ENCODE assay signal across 8 cellular contexts in the genomic region with DNA sequence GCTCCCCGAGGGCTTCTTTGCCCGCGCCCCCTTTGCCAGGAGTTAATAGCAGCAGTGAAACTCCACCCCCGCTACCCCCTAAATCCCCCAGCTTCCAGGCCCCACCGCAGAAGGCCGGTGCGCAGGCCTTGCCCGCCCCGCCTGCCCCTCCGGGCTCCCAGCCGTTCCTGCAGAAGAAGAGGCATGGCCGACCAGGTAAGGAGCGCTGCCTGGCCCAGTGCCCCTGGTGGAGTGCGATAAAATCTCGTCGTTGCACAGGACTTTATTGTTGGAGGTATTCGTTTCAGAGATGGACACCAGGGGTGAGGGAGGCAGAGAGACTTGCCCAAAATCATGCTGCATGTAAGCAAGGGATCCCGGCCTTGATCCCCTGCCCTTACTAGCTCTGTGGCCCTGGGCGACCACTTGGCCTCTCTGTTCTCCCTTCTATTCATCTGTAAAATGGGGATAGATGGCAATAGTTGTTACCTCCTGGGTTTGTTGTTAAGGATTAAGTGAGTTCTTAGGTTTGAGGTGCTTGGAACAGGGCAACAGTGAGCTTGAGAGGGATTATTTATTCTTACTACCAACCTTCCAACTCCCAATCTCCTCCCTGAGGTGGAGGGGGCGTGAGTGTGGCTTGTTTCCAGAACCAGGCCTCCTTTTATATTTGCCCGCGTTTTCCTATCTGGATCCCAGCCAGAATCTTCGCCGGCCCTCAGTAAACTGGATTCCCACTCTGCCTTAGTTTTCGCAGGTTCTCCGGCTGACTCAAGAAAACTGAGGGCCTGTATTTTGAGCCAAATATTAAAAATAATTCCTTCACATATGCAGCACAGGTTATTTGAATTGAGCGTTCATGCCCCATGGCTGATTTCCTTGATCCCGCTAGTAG.
DNase-seq lines count a peak whose midpoint lies in the region; ATAC-seq and TF ChIP-seq lines count a peak whose summit lies in the region.

No MANE protein-coding gene starts in this region.

- H3K9me3 Mint-ChIP-seq in nephron, result no peaks in the 10 kb centered on the region
- no peaks in the 10 kb centered on the region for H3K9me3 Mint-ChIP-seq in activated naive CD4-positive, alpha-beta T cell treated with anti-CD3 and anti-CD28 coated beads, Interleukin-2, amount 10 ng/mL, durations not matched to agents 7 days and 5 days
- H3K9me3 Mint-ChIP-seq in activated CD4-positive, alpha-beta T cell treated with anti-CD3 and anti-CD28 coated beads, Interleukin-2, amount 10 ng/mL, durations not matched to agents 24 days and 14 days, result no peaks in the 10 kb centered on the region

- H3K4me3 Mint-ChIP-seq in nephron, result peak overlapping the region; percentile 58 to 71 (median 67)
- no peak overlapping the region for H3K4me3 Mint-ChIP-seq in activated naive CD4-positive, alpha-beta T cell treated with anti-CD3 and anti-CD28 coated beads, Interleukin-2, amount 10 ng/mL, durations not matched to agents 7 days and 5 days
- no peak overlapping the region for H3K4me3 Mint-ChIP-seq in activated CD4-positive, alpha-beta T cell treated with anti-CD3 and anti-CD28 coated beads, Interleukin-2, amount 10 ng/mL, durations not matched to agents 24 days and 14 days

- peaks cover 5% of the 10 kb centered on the region for H3K36me3 Mint-ChIP-seq in nephron (ENCODE audit: low read depth)
- no peaks in the 10 kb centered on the region for H3K36me3 Mint-ChIP-seq in activated naive CD4-positive, alpha-beta T cell treated with anti-CD3 and anti-CD28 coated beads, Interleukin-2, amount 10 ng/mL, durations not matched to agents 7 days and 5 days
- no peaks in the 10 kb centered on the region for H3K36me3 Mint-ChIP-seq in activated CD4-positive, alpha-beta T cell treated with anti-CD3 and anti-CD28 coated beads, Interleukin-2, amount 10 ng/mL, durations not matched to agents 24 days and 14 days (ENCODE audit: low read depth)

- H3K27me3 Mint-ChIP-seq in nephron (ENCODE audit: low read depth), result peaks cover 34% of the 10 kb centered on the region
- peaks cover 35% of the 10 kb centered on the region for H3K27me3 Mint-ChIP-seq in activated naive CD4-positive, alpha-beta T cell treated with anti-CD3 and anti-CD28 coated beads, Interleukin-2, amount 10 ng/mL, durations not matched to agents 7 days and 5 days
- peaks cover 15% of the 10 kb centered on the region for H3K27me3 Mint-ChIP-seq in activated CD4-positive, alpha-beta T cell treated with anti-CD3 and anti-CD28 coated beads, Interleukin-2, amount 10 ng/mL, durations not matched to agents 24 days and 14 days

- intact Hi-C loops in sciatic nerve (cut with DNase I), result loop anchor here (10.0 kb wide), 1 partner anchor 170 kb away; no protein-coding TSS in a partner anchor
- intact Hi-C loops in activated CD4-positive, alpha-beta T cell treated with anti-CD3 and anti-CD28 coated beads, Interleukin-2, amount 10 ng/mL, durations not matched to agents 24 days and 14 days (cut with micrococcal nuclease), result loop anchor here (5.0 kb wide), 1 partner anchor 178 kb away; no protein-coding TSS in a partner anchor

- CTCF ChIA-PET in activated naive CD4-positive, alpha-beta T cell treated with anti-CD3 and anti-CD28 coated beads, Interleukin-2, amount 10 ng/mL, durations not matched to agents 7 days and 5 days (lab: Charles Lee), result no interaction called here

- peaks cover 25% of the 10 kb centered on the region for H3K4me1 Mint-ChIP-seq in nephron
- peaks cover 3% of the 10 kb centered on the region for H3K4me1 Mint-ChIP-seq in activated naive CD4-positive, alpha-beta T cell treated with anti-CD3 and anti-CD28 coated beads, Interleukin-2, amount 10 ng/mL, durations not matched to agents 7 days and 5 days
- no peaks in the 10 kb centered on the region for H3K4me1 Mint-ChIP-seq in activated CD4-positive, alpha-beta T cell treated with anti-CD3 and anti-CD28 coated beads, Interleukin-2, amount 10 ng/mL, durations not matched to agents 24 days and 14 days

- H3K27ac ChIP-seq in coronary artery, result no peak overlapping the region

- no peak for ATAC-seq in sciatic nerve

- peak overlapping the region; percentile 49 for H3K4me3 ChIP-seq in coronary artery

- no peak for TF ChIP-seq CTCF in coronary artery (IDR thresholded peaks at IDR 0.05)
- TF ChIP-seq CTCF in nephron (IDR thresholded peaks at IDR 0.05; ENCODE audit: unreplicated experiment in 3 of 3), result no peak

- H3K27ac Mint-ChIP-seq in nephron, result peak overlapping the region; percentile 21 to 66 (median 55)
- H3K27ac Mint-ChIP-seq in activated naive CD4-positive, alpha-beta T cell treated with anti-CD3 and anti-CD28 coated beads, Interleukin-2, amount 10 ng/mL, durations not matched to agents 7 days and 5 days, result no peak overlapping the region
- no peak overlapping the region for H3K27ac Mint-ChIP-seq in activated CD4-positive, alpha-beta T cell treated with anti-CD3 and anti-CD28 coated beads, Interleukin-2, amount 10 ng/mL, durations not matched to agents 24 days and 14 days

- DNase-seq in COLO668 (lab: John Stamatoyannopoulos, UW; ENCODE audit: unreplicated experiment), result peak; percentile 63
- DNase-seq in NCI-H2171 (lab: John Stamatoyannopoulos, UW), result peak; percentile 90
- no peak for DNase-seq in coronary artery (ENCODE audit: low spot score)
- DNase-seq in activated CD4-positive, CD25-positive, alpha-beta regulatory T cell (lab: John Stamatoyannopoulos, UW), result no peak
- DNase-seq in sciatic nerve (ENCODE audit: low spot score), result no peak
- DNase-seq in activated naive CD4-positive, alpha-beta T cell treated with anti-CD3 and anti-CD28 coated beads, Interleukin-2, amount 10 ng/mL, durations not matched to agents 7 days and 5 days, result no peak
- DNase-seq in activated CD4-positive, alpha-beta T cell treated with anti-CD3 and anti-CD28 coated beads, Interleukin-2, amount 10 ng/mL, durations not matched to agents 24 days and 14 days, result no peak

Comparison
In these comparisons a context has a peak if more than half of its experiments do, and no peak if none do; other contexts are left out.
1. DNase-seq: peak in COLO668 (single experiment) and NCI-H2171 (single experiment); none in coronary artery (single experiment), activated CD4-positive, CD25-positive, alpha-beta regulatory T cell (0 of 4), sciatic nerve (single experiment), activated naive CD4-positive, alpha-beta T cell treated with anti-CD3 and anti-CD28 coated beads, Interleukin-2, amount 10 ng/mL, durations not matched to agents 7 days and 5 days (single experiment) and activated CD4-positive, alpha-beta T cell treated with anti-CD3 and anti-CD28 coated beads, Interleukin-2, amount 10 ng/mL, durations not matched to agents 24 days and 14 days (single experiment).
2. H3K27ac Mint-ChIP-seq: peak in nephron (3 of 3); none in activated naive CD4-positive, alpha-beta T cell treated with anti-CD3 and anti-CD28 coated beads, Interleukin-2, amount 10 ng/mL, durations not matched to agents 7 days and 5 days (single experiment) and activated CD4-positive, alpha-beta T cell treated with anti-CD3 and anti-CD28 coated beads, Interleukin-2, amount 10 ng/mL, durations not matched to agents 24 days and 14 days (single experiment).
3. H3K4me3 Mint-ChIP-seq: peak in nephron (3 of 3); none in activated naive CD4-positive, alpha-beta T cell treated with anti-CD3 and anti-CD28 coated beads, Interleukin-2, amount 10 ng/mL, durations not matched to agents 7 days and 5 days (single experiment) and activated CD4-positive, alpha-beta T cell treated with anti-CD3 and anti-CD28 coated beads, Interleukin-2, amount 10 ng/mL, durations not matched to agents 24 days and 14 days (single experiment).